9 cellular contexts compared by ENCODE assay signal in genomic region chr9:70749066-70749465, GRCh38.
"Had no signal": no experiment of that assay in that cellular context is flagged by ENCODE, and none has a peak within 500 bp of the region (broad histone marks: within the 10 kb centered on the region; RNA-seq: fewer than 3 reads in every experiment).

No MANE protein-coding gene starts in this region.

- H3K9ac ChIP-seq: GM23248 had no signal

- H3K4me3 ChIP-seq: GM23248, GM23338, HAP-1 had no signal

- H3K4me2 ChIP-seq: GM23338 had no signal

- H3K27ac ChIP-seq: GM23248 had no signal

- DNase-seq: GM23248, GOT3, H7, H9, HCEC 1CT, HFFc6 had no signal

- H3K36me3 ChIP-seq: HAP-1 had no signal

- H3K9me3 ChIP-seq: HAP-1 had no signal

- ATAC-seq: GM23338, HCT116 had no signal

- H2AFZ ChIP-seq: GM23248, GM23338 had no signal
